In the genomic region with DNA sequence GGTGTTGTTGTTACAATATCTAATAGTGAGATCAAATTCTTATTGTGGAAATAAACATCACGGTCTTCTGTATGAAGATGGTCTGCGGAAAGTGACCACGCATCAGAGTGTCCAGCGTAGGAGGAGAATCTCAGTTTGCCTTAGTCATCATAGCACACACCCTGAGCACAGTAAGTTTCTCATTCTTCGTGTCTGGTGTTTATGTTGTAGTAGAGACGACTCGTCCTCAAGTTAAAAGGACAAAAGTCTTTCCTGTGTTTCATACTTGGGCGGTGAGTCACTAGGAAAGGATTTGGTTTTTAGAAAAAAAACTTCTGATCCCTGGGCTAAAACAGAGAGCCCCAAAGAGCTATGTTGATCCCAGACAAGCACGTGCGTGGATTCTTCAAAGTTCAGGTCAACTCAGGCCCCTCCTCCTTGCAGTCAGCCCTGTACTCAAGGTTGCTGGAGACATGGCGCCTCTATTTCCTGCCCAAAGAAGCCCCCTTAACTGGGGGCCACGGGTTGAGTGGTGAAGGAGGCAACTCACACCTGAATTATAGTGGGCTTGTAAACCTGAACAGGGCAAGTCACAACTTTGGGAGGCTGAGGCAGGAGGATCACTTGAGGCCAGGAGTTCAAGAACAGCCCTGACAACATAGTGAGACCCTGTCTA, we compare ENCODE assay signal across 8 cellular contexts.
DNase-seq lines count a peak whose midpoint lies in the region; ATAC-seq, FAIRE-seq and TF ChIP-seq lines count a peak whose summit lies in the region.

No MANE protein-coding gene starts in this region.

- H3K27me3 ChIP-seq in foreskin keratinocyte, result no peaks in the 10 kb centered on the region
- no peaks in the 10 kb centered on the region for H3K27me3 ChIP-seq in sigmoid colon

- peak; percentile 11 for FAIRE-seq in H54 (lab: Jason Lieb, UNC)

- POLR2A ChIA-PET in GM10248 (lab: Yijun Ruan, JAX), result no interaction called here

- H3K27ac ChIP-seq in foreskin keratinocyte, result no peak overlapping the region
- H3K27ac ChIP-seq in sigmoid colon, result peak overlapping the region in 3 of 4 donors; percentile 9 to 58 (median 32)

- 68 to 71% methylated on average over 12 of the region's 12 CpGs for WGBS in sigmoid colon, 2 donors

- in situ Hi-C loops in SK-MEL-5 (cut with HindIII; ENCODE audit: low pct_unique_long_range_greater_than_20kb, low sequenced_read_pairs), result no loop called here

- ATAC-seq in foreskin keratinocyte (peak; percentile 73), HG03135 (IDR thresholded peaks at IDR 0.05; ENCODE audit: unreplicated experiment) (no peak)

- no peak for TF ChIP-seq EP300 in sigmoid colon (IDR thresholded peaks at IDR 0.05)

- TF ChIP-seq POLR2A in H54 (IDR thresholded peaks at IDR 0.05; ENCODE audit: low read depth, low read length), result no peak
- no peak for TF ChIP-seq POLR2A in sigmoid colon (IDR thresholded peaks at IDR 0.05)

- DNase-seq in H54 (ENCODE audit: insufficient read length, low spot score) (peak; percentile 68), SK-MEL-5 (ENCODE audit: low read depth, low spot score) (peak; percentile 49), foreskin keratinocyte (peak; percentile 79 to 90), sigmoid colon (no peak), NCI-H1105 (lab: John Stamatoyannopoulos, UW) (no peak), NCI-H748 (lab: John Stamatoyannopoulos, UW; ENCODE audit: unreplicated experiment) (no peak), GM10248 (ENCODE audit: extremely low spot score) (no peak)

- TF ChIP-seq CTCF in foreskin keratinocyte (conservative IDR thresholded peaks at IDR 0.05) (no peak), sigmoid colon (IDR thresholded peaks at IDR 0.05) (no peak), GM10248 (IDR thresholded peaks at IDR 0.05; ENCODE audit: control extremely low read depth, extremely low read depth, low read depth, missing control alignments) (no peak)

- CTCF ChIA-PET in GM10248 (lab: Yijun Ruan, JAX), result interaction anchor here (1.0 to 1.4 kb wide), 2 partner anchors 33 to 45 kb away, joined by 3 read pairs; no protein-coding TSS in a partner anchor

- no peaks in the 10 kb centered on the region for H3K9me3 ChIP-seq in sigmoid colon

- intact Hi-C loops in sigmoid colon (cut with DNase I), result no loop called here

- no peak overlapping the region for H3K4me3 ChIP-seq in sigmoid colon

- H3K4me1 ChIP-seq in foreskin keratinocyte, result peaks cover 35% of the 10 kb centered on the region
- peaks cover 0 to 37% (median 24%) of the 10 kb centered on the region in 4 donors for H3K4me1 ChIP-seq in sigmoid colon

- no peaks in the 10 kb centered on the region for H3K36me3 ChIP-seq in sigmoid colon

Comparison
In these comparisons a context has a peak if more than half of its experiments do, and no peak if none do; other contexts are left out.
1. DNase-seq: peak in H54 (single experiment), SK-MEL-5 (single experiment) and foreskin keratinocyte (2 of 2); none in sigmoid colon (single experiment), NCI-H1105 (single experiment), NCI-H748 (single experiment) and GM10248 (single experiment).